32 cellular contexts compared by ENCODE assay signal in the genomic region with DNA sequence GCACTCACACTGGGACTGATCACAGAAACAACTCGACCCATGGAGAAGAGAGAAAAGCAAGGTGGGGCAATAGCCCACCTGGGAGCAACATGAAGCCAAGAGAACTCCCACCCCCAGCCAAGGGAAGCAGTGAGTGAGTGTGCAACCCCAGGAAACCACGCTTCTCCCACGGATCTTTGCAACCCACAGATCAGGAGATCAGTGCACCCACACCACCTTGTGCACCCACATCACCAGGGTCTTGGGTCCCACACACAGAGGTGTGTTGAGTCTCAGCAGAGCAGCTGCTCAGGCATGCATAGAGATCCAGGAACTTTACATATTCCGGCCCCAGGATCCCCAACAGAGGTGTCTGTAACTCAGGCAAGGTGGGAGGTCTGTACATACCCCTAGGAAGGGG.
"Had no signal": no experiment of that assay in that cellular context is flagged by ENCODE, and none has a peak within 500 bp of the region (broad histone marks: within the 10 kb centered on the region; RNA-seq: fewer than 3 reads in every experiment).

No MANE protein-coding gene starts in this region.

- H3K27me3 ChIP-seq: esophagus squamous epithelium, heart right ventricle, left lung, pancreas, right atrium auricular region, suprapubic skin, transverse colon, upper lobe of right lung, uterus had no signal

- H3K4me1 Mint-ChIP-seq: mesothelial cell of epicardium, nephron progenitor cell had no signal

- ATAC-seq: heart right ventricle; left cardiac atrium; left lung; mucosa of descending colon; naive thymus-derived CD4-positive, alpha-beta T cell; pancreas; sciatic nerve; stimulated activated naive CD8-positive, alpha-beta T cell treated with anti-CD3 and anti-CD28 coated beads, Interleukin-15, amount 100 ng/mL, for 72 hours; upper lobe of right lung had no signal

- DNase-seq: dermis blood vessel endothelial cell; effector memory CD4-positive, alpha-beta T cell; erythroblast; esophagus squamous epithelium; foreskin melanocyte; glutamatergic neuron; heart right ventricle; hippocampal formation; left cardiac atrium; left lung; mesenchymal stem cell; mucosa of descending colon; naive thymus-derived CD4-positive, alpha-beta T cell; nephron progenitor cell; occipital lobe; pancreas; stimulated activated CD4-positive, alpha-beta T cell treated with anti-CD3 and anti-CD28 coated beads, Interleukin-12 subunit alpha, Interleukin-12 subunit beta, amount 100 ng/mL, for 4 hours; stimulated activated CD4-positive, alpha-beta T cell treated with anti-CD3 and anti-CD28 coated beads, Interleukin-1b, Interleukin-23, amount 100 ng/mL, for 48 hours; stimulated activated CD4-positive, alpha-beta T cell treated with anti-CD3 and anti-CD28 coated beads, Interleukin-4, amount 100 ng/mL, for 1 hour; stimulated activated CD8-positive, alpha-beta memory T cell treated with anti-CD3 and anti-CD28 coated beads, Interleukin-4, amount 100 ng/mL, for 48 hours; stimulated activated naive CD4-positive, alpha-beta T cell; stimulated activated naive CD8-positive, alpha-beta T cell treated with anti-CD3 and anti-CD28 coated beads, Interleukin-15, amount 100 ng/mL, for 72 hours; transverse colon; upper lobe of right lung; uterus had no signal

- H3K4me3 ChIP-seq: coronary artery, esophagus squamous epithelium, heart right ventricle, left lung, mucosa of descending colon, pancreas, prostate gland, right atrium auricular region, smooth muscle cell, suprapubic skin, transverse colon, upper lobe of right lung, uterus had no signal

- H3K9me3 ChIP-seq: mucosa of descending colon, pancreas, prostate gland, upper lobe of right lung, uterus had no signal

- H3K4me3 Mint-ChIP-seq: mesothelial cell of epicardium; nephron progenitor cell; stimulated activated naive CD8-positive, alpha-beta T cell treated with anti-CD3 and anti-CD28 coated beads, Interleukin-15, amount 100 ng/mL, for 72 hours had no signal

- H3K4me1 ChIP-seq: esophagus squamous epithelium, heart right ventricle, left lung, prostate gland, right atrium auricular region, suprapubic skin, transverse colon, upper lobe of right lung, uterus had no signal

- H3K27me3 Mint-ChIP-seq: naive thymus-derived CD4-positive, alpha-beta T cell; stimulated activated naive CD8-positive, alpha-beta T cell treated with anti-CD3 and anti-CD28 coated beads, Interleukin-15, amount 100 ng/mL, for 72 hours had no signal

- H3K27ac Mint-ChIP-seq: mesothelial cell of epicardium; nephron progenitor cell; stimulated activated naive CD8-positive, alpha-beta T cell treated with anti-CD3 and anti-CD28 coated beads, Interleukin-15, amount 100 ng/mL, for 72 hours had no signal

- H3K4me2 ChIP-seq: smooth muscle cell had no signal

- H3K27ac ChIP-seq: coronary artery, esophagus squamous epithelium, heart right ventricle, left lung, pancreas, prostate gland, right atrium auricular region, suprapubic skin, transverse colon, upper lobe of right lung, uterus had no signal

- H3K36me3 ChIP-seq: uterus had no signal
